In the genomic region with DNA sequence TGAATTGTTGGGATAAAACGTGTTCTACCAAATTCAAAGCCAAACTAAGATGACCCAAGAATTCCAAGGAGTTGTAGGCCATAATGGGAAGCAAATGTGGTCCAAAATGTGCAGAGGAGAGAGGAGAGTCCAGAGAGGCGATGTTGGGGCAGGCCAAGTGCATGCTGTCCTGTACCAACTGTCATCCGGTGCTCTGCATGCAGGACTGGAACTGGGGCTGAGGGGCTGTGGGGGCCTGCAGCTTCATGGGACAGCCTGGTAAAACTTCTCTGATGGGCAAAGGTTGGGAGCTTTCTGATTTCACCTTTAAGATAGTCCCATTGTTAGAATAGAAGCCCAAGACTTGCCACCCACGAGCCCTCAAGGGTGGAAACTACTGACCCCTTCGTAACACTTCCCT, we compare ENCODE assay signal across 36 cellular contexts.
"Had no signal": no experiment of that assay in that cellular context is flagged by ENCODE, and none has a peak within 500 bp of the region (broad histone marks: within the 10 kb centered on the region; RNA-seq: fewer than 3 reads in every experiment).

No MANE protein-coding gene starts in this region.

- H3K27me3 ChIP-seq: adrenal gland, ascending aorta, cardiac muscle cell had no signal

- ATAC-seq: activated CD8-positive, alpha-beta T cell treated with anti-CD3 and anti-CD28 coated beads for 36 hours; activated naive CD4-positive, alpha-beta T cell treated with anti-CD3 and anti-CD28 coated beads, Interleukin-2, amount 50 U/mL, for 72 hours; activated T-cell treated with anti-CD3 and anti-CD28 coated beads, Interleukin-2, amount 50 U/mL, for 4 hours; activated T-cell treated with anti-CD3 and anti-CD28 coated beads, Interleukin-2, amount 50 U/mL, for 72 hours; activated T-helper 17 cell treated with anti-CD3 and anti-CD28 coated beads, Interleukin-2, amount 50 U/mL, for 72 hours had no signal

- H3K36me3 ChIP-seq: adrenal gland, ascending aorta, cardiac muscle cell had no signal

- H3K4me3 ChIP-seq: adrenal gland, ascending aorta, cardiac muscle cell had no signal

- H3K4me1 ChIP-seq: ascending aorta had no signal

- H3K4me3 Mint-ChIP-seq: activated B cell treated with CpG ODN at 0.5 μM for 24 hours; activated CD4-positive, alpha-beta memory T cell treated with anti-CD3 and anti-CD28 coated beads for 36 hours; activated CD4-positive, alpha-beta T cell treated with anti-CD3 and anti-CD28 coated beads, Interleukin-2, amount 10 ng/mL, durations not matched to agents 24 days and 14 days; activated CD8-positive, alpha-beta T cell treated with anti-CD3 and anti-CD28 coated beads for 36 hours; activated naive CD4-positive, alpha-beta T cell treated with anti-CD3 and anti-CD28 coated beads for 36 hours; activated naive CD8-positive, alpha-beta T cell treated with anti-CD3 and anti-CD28 coated beads for 36 hours; activated T-cell treated with anti-CD3 and anti-CD28 coated beads, Interleukin-2, amount 50 U/mL, for 4 hours; activated T-cell treated with anti-CD3 and anti-CD28 coated beads, Interleukin-2, amount 50 U/mL, for 72 hours; activated T-helper 1 cell treated with anti-CD3 and anti-CD28 coated beads, Interleukin-12 subunit alpha, Interleukin-12 subunit beta, Interleukin-2, Interleukin-4 antibody, amounts not matched to agents 30 ng/mL and 10 ng/mL and 1 ng/mL, durations not matched to agents 14 hours and 24 hours and 36 hours; activated T-helper 17 cell treated with anti-CD3 and anti-CD28 coated beads, Interleukin-2, amount 50 U/mL, for 72 hours; brain; central memory CD8-positive, alpha-beta T cell; T-helper 1 cell treated with Interleukin-12 subunit alpha and Interleukin-12 subunit beta and Interleukin-4 antibody, amounts not matched to agents 30 μg/mL and 1 μg/mL, for 36 hours had no signal

- H3K27ac Mint-ChIP-seq: activated B cell treated with CpG ODN at 0.5 μM for 24 hours; activated CD4-positive, alpha-beta memory T cell treated with anti-CD3 and anti-CD28 coated beads for 36 hours; activated CD4-positive, alpha-beta T cell treated with anti-CD3 and anti-CD28 coated beads, Interleukin-2, amount 10 ng/mL, durations not matched to agents 24 days and 14 days; activated CD8-positive, alpha-beta T cell treated with anti-CD3 and anti-CD28 coated beads for 36 hours; activated naive CD4-positive, alpha-beta T cell treated with anti-CD3 and anti-CD28 coated beads for 36 hours; activated naive CD4-positive, alpha-beta T cell treated with anti-CD3 and anti-CD28 coated beads, Interleukin-2, amount 50 U/mL, for 72 hours; activated naive CD8-positive, alpha-beta T cell treated with anti-CD3 and anti-CD28 coated beads for 36 hours; activated T-cell treated with anti-CD3 and anti-CD28 coated beads, Interleukin-2, amount 50 U/mL, for 72 hours; activated T-helper 1 cell treated with anti-CD3 and anti-CD28 coated beads, Interleukin-12 subunit alpha, Interleukin-12 subunit beta, Interleukin-2, Interleukin-4 antibody, amounts not matched to agents 30 ng/mL and 10 ng/mL and 1 ng/mL, durations not matched to agents 14 hours and 24 hours and 36 hours; activated T-helper 17 cell treated with anti-CD3 and anti-CD28 coated beads, Interleukin-2, amount 50 U/mL, for 72 hours; brain; T-helper 1 cell treated with Interleukin-12 subunit alpha and Interleukin-12 subunit beta and Interleukin-4 antibody, amounts not matched to agents 30 μg/mL and 1 μg/mL, for 36 hours had no signal

- DNase-seq: activated B cell treated with CpG ODN at 0.5 μM for 24 hours; activated CD4-positive, alpha-beta memory T cell treated with anti-CD3 and anti-CD28 coated beads for 36 hours; activated CD4-positive, alpha-beta T cell treated with anti-CD3 and anti-CD28 coated beads for 4 hours; activated CD4-positive, alpha-beta T cell treated with anti-CD3 and anti-CD28 coated beads, Interleukin-2, amount 10 ng/mL, durations not matched to agents 24 days and 14 days; activated CD4-positive, alpha-beta T cell treated with anti-CD3 and anti-CD28 coated beads, Interleukin-2, amount 50 U/mL, for 1 hour; activated CD4-positive, alpha-beta T cell treated with anti-CD3 and anti-CD28 coated beads, Interleukin-2, amount 50 U/mL, for 4 hours; activated CD4-positive, CD25-positive, alpha-beta regulatory T cell treated with anti-CD3 and anti-CD28 coated beads, Interleukin-2, amount 50 U/mL, for 72 hours; activated CD8-positive, alpha-beta memory T cell treated with anti-CD3 and anti-CD28 coated beads, Interleukin-2, amount 50 U/mL, for 4 hours; activated CD8-positive, alpha-beta T cell treated with anti-CD3 and anti-CD28 coated beads for 36 hours; activated effector memory CD4-positive, alpha-beta T cell treated with anti-CD3 and anti-CD28 coated beads, Interleukin-2, amount 50 U/mL, for 16 hours; activated gamma-delta T cell treated with Interleukin-2 at 50 U/mL for 16 hours; activated naive CD4-positive, alpha-beta T cell; activated naive CD4-positive, alpha-beta T cell treated with anti-CD3 and anti-CD28 coated beads for 36 hours; activated naive CD4-positive, alpha-beta T cell treated with anti-CD3 and anti-CD28 coated beads, Interleukin-2, amount 50 U/mL, for 16 hours; activated naive CD8-positive, alpha-beta T cell treated with anti-CD3 and anti-CD28 coated beads for 36 hours; activated T-cell treated with anti-CD3 and anti-CD28 coated beads for 4 hours; activated T-cell treated with anti-CD3 and anti-CD28 coated beads, Interleukin-2, amount 50 U/mL, for 1 hour; activated T-cell treated with anti-CD3 and anti-CD28 coated beads, Interleukin-2, amount 50 U/mL, for 4 hours; activated T-cell treated with anti-CD3 and anti-CD28 coated beads, Interleukin-2, amount 50 U/mL, for 72 hours; adrenal gland; amniotic stem cell; caudate nucleus; cerebellar nuclear complex; T-helper 1 cell; T1000 had no signal

- H3K9me3 ChIP-seq: adrenal gland, ascending aorta had no signal

- H3K36me3 Mint-ChIP-seq: activated CD4-positive, alpha-beta memory T cell treated with anti-CD3 and anti-CD28 coated beads for 36 hours; activated naive CD4-positive, alpha-beta T cell treated with anti-CD3 and anti-CD28 coated beads, Interleukin-2, amount 50 U/mL, for 72 hours; activated naive CD8-positive, alpha-beta T cell treated with anti-CD3 and anti-CD28 coated beads for 36 hours; brain had no signal

- FAIRE-seq: bronchial epithelial cell, TTC549 had no signal

- H3K27me3 Mint-ChIP-seq: activated B cell treated with CpG ODN at 0.5 μM for 24 hours; activated CD4-positive, alpha-beta T cell treated with anti-CD3 and anti-CD28 coated beads, Interleukin-2, amount 10 ng/mL, durations not matched to agents 24 days and 14 days; activated CD8-positive, alpha-beta T cell treated with anti-CD3 and anti-CD28 coated beads for 36 hours had no signal

- H3K4me1 Mint-ChIP-seq: activated B cell treated with CpG ODN at 0.5 μM for 24 hours; activated CD4-positive, alpha-beta T cell treated with anti-CD3 and anti-CD28 coated beads, Interleukin-2, amount 10 ng/mL, durations not matched to agents 24 days and 14 days; activated naive CD8-positive, alpha-beta T cell treated with anti-CD3 and anti-CD28 coated beads for 36 hours; activated T-helper 17 cell treated with anti-CD3 and anti-CD28 coated beads, Interleukin-2, amount 50 U/mL, for 72 hours; central memory CD8-positive, alpha-beta T cell had no signal

- H3K9me3 Mint-ChIP-seq: activated CD4-positive, alpha-beta memory T cell treated with anti-CD3 and anti-CD28 coated beads for 36 hours; activated CD4-positive, alpha-beta T cell treated with anti-CD3 and anti-CD28 coated beads, Interleukin-2, amount 10 ng/mL, durations not matched to agents 24 days and 14 days; activated CD8-positive, alpha-beta T cell treated with anti-CD3 and anti-CD28 coated beads for 36 hours; activated naive CD4-positive, alpha-beta T cell treated with anti-CD3 and anti-CD28 coated beads, Interleukin-2, amount 50 U/mL, for 72 hours; activated naive CD8-positive, alpha-beta T cell treated with anti-CD3 and anti-CD28 coated beads for 36 hours; activated T-cell treated with anti-CD3 and anti-CD28 coated beads, Interleukin-2, amount 50 U/mL, for 4 hours; activated T-cell treated with anti-CD3 and anti-CD28 coated beads, Interleukin-2, amount 50 U/mL, for 72 hours; activated T-helper 1 cell treated with anti-CD3 and anti-CD28 coated beads, Interleukin-12 subunit alpha, Interleukin-12 subunit beta, Interleukin-2, Interleukin-4 antibody, amounts not matched to agents 30 ng/mL and 10 ng/mL and 1 ng/mL, durations not matched to agents 14 hours and 24 hours and 36 hours; activated T-helper 17 cell treated with anti-CD3 and anti-CD28 coated beads, Interleukin-2, amount 50 U/mL, for 72 hours; brain; T-helper 1 cell treated with Interleukin-12 subunit alpha and Interleukin-12 subunit beta and Interleukin-4 antibody, amounts not matched to agents 30 μg/mL and 1 μg/mL, for 36 hours had no signal

- H3K27ac ChIP-seq: adrenal gland, ascending aorta, cardiac muscle cell, VCaP had no signal
